ENCODE assay signal across 1 cellular context in the genomic region with DNA sequence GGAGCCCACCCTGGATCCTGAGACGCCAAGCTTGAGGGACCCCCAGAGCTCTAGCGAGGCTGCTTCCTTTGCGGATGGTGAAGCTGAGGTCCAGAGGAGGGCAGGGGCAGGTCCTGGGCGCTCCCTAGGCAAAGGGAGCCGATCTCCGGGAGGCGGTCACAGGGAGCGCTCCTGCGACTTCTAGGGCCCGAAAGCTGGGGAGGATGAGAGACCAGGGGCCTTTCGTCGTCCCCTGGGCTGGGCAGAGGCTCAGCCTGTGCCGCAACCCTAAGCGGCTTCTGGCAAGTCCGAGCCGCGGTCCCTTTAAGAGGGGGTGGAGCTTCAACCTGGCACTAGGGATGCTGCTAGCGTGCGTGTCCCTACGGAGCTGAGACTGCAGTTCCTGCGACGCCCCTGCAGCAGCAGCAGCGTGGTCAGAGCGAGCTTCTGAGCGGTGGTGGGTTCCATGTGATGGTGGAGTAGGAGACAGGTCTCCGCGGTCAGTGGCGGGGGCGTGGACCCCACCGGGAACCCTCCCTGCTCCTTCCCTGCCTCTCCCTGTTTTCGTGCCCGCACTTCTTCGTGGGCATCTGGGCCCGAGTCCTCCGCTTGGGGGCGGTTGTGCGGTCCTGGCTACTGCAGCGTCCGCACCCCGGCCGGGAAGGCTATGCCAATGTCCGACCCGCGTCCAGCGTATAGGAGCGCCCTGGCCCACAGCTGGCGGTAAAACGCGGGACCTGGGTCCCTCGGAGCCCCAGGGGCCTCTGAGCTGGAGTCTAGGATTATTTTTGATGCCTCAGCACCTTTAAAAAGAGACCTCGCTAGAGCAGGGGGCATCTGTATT.
TF ChIP-seq lines count a peak whose summit lies in the region.

No MANE protein-coding gene starts in this region.

TF ChIP-seq in HepG2, 621 proteins besides CTCF, POLR2A, EP300 and RAD21 (continued from another document and continues in another):
- TF ChIP-seq, protein P1, sequence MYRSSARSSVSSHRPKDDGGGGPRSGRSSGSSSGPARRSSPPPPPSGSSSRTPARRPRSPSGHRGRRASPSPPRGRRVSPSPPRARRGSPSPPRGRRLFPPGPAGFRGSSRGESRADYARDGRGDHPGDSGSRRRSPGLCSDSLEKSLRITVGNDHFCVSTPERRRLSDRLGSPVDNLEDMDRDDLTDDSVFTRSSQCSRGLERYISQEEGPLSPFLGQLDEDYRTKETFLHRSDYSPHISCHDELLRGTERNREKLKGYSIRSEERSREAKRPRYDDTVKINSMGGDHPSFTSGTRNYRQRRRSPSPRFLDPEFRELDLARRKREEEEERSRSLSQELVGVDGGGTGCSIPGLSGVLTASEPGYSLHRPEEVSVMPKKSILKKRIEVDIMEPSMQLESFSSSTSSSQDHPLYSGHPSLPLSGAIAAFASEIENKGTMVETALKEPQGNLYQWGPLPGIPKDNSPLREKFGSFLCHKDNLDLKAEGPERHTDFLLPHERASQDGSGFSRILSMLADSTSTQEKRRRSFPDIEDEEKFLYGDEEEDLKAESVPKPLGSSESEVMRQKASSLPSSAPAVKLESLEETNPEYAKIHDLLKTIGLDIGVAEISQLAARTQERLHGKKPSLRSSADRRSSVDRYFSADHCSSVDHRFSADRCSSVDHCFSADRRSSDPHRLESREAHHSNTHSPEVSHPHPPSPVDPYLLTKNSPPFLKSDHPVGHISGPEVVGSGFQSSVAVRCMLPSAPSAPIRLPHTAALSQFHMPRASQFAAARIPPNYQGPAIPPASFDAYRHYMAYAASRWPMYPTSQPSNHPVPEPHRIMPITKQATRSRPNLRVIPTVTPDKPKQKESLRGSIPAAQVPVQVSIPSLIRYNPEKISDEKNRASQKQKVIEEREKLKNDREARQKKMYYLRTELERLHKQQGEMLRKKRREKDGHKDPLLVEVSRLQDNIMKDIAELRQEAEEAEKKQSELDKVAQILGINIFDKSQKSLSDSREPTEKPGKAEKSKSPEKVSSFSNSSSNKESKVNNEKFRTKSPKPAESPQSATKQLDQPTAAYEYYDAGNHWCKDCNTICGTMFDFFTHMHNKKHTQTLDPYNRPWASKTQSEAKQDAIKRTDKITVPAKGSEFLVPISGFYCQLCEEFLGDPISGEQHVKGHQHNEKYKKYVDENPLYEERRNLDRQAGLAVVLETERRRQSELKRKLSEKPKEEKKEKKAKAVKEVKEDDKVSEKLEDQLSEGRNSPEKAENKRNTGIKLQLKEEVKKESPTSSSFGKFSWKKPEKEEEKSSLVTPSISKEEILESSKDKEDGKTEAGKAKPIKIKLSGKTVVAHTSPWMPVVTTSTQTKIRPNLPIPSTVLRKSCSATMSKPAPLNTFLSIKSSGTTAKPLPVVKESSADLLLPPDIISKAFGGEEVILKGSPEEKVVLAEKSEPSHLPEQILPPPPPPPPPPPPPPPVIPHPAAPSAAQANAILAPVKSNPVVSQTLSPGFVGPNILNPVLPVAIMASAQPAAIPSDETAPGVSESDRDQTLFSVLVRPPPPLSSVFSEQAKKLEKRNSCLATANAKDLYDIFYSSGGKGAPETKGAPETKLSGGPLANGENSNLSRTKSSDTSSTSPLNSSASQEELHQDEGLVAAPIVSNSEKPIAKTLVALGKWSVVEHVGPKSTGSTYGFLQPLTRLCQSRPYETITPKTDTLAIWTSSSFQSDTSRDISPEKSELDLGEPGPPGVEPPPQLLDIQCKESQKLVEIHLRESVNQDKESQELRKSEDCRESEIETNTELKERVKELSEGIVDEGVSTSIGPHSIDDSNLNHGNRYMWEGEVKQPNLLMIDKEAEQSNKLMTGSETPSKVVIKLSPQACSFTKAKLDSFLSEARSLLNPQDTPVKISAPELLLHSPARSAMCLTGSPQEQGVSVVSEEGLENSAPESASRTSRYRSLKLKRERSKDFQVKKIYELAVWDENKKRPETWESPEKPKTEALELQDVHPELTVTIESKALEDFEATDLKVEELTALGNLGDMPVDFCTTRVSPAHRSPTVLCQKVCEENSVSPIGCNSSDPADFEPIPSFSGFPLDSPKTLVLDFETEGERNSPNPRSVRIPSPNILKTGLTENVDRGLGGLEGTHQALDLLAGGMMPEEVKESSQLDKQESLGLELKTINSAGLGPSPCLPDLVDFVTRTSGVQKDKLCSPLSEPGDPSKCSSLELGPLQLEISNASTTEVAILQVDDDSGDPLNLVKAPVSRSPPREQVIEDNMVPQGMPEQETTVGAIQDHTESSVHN (CRISPR knock-in tag; IDR thresholded peaks at IDR 0.05): peak; percentile 83
- TF ChIP-seq NFIC (IDR thresholded peaks at IDR 0.05; ENCODE audit: low read length): no peak
- TF ChIP-seq, protein P2, sequence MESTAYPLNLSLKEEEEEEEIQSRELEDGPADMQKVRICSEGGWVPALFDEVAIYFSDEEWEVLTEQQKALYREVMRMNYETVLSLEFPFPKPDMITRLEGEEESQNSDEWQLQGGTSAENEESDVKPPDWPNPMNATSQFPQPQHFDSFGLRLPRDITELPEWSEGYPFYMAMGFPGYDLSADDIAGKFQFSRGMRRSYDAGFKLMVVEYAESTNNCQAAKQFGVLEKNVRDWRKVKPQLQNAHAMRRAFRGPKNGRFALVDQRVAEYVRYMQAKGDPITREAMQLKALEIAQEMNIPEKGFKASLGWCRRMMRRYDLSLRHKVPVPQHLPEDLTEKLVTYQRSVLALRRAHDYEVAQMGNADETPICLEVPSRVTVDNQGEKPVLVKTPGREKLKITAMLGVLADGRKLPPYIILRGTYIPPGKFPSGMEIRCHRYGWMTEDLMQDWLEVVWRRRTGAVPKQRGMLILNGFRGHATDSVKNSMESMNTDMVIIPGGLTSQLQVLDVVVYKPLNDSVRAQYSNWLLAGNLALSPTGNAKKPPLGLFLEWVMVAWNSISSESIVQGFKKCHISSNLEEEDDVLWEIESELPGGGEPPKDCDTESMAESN (CRISPR knock-in tag; conservative IDR thresholded peaks at IDR 0.05): peak; percentile 74
- peak; percentile 66; the same call in 1 of the 2 replicates for TF ChIP-seq MTA1 (CRISPR knock-in tag; IDR thresholded peaks at IDR 0.05; ENCODE audit: borderline replicate concordance)
- TF ChIP-seq KMT2B (CRISPR knock-in tag; IDR thresholded peaks at IDR 0.05): peak; percentile 92
- no peak for TF ChIP-seq HMG20A (CRISPR knock-in tag; IDR thresholded peaks at IDR 0.05; ENCODE audit: borderline replicate concordance)
- TF ChIP-seq, protein P3, sequence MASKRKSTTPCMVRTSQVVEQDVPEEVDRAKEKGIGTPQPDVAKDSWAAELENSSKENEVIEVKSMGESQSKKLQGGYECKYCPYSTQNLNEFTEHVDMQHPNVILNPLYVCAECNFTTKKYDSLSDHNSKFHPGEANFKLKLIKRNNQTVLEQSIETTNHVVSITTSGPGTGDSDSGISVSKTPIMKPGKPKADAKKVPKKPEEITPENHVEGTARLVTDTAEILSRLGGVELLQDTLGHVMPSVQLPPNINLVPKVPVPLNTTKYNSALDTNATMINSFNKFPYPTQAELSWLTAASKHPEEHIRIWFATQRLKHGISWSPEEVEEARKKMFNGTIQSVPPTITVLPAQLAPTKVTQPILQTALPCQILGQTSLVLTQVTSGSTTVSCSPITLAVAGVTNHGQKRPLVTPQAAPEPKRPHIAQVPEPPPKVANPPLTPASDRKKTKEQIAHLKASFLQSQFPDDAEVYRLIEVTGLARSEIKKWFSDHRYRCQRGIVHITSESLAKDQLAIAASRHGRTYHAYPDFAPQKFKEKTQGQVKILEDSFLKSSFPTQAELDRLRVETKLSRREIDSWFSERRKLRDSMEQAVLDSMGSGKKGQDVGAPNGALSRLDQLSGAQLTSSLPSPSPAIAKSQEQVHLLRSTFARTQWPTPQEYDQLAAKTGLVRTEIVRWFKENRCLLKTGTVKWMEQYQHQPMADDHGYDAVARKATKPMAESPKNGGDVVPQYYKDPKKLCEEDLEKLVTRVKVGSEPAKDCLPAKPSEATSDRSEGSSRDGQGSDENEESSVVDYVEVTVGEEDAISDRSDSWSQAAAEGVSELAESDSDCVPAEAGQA (IDR thresholded peaks at IDR 0.05; ENCODE audit: low read depth): no peak
- TF ChIP-seq, protein P3 (CRISPR knock-in tag; IDR thresholded peaks at IDR 0.05; ENCODE audit: borderline replicate concordance): 0 out of 2 replicates have a peak, but pooled peaks have one; percentile 58
- TF ChIP-seq, protein P4, sequence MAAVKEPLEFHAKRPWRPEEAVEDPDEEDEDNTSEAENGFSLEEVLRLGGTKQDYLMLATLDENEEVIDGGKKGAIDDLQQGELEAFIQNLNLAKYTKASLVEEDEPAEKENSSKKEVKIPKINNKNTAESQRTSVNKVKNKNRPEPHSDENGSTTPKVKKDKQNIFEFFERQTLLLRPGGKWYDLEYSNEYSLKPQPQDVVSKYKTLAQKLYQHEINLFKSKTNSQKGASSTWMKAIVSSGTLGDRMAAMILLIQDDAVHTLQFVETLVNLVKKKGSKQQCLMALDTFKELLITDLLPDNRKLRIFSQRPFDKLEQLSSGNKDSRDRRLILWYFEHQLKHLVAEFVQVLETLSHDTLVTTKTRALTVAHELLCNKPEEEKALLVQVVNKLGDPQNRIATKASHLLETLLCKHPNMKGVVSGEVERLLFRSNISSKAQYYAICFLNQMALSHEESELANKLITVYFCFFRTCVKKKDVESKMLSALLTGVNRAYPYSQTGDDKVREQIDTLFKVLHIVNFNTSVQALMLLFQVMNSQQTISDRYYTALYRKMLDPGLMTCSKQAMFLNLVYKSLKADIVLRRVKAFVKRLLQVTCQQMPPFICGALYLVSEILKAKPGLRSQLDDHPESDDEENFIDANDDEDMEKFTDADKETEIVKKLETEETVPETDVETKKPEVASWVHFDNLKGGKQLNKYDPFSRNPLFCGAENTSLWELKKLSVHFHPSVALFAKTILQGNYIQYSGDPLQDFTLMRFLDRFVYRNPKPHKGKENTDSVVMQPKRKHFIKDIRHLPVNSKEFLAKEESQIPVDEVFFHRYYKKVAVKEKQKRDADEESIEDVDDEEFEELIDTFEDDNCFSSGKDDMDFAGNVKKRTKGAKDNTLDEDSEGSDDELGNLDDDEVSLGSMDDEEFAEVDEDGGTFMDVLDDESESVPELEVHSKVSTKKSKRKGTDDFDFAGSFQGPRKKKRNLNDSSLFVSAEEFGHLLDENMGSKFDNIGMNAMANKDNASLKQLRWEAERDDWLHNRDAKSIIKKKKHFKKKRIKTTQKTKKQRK (IDR thresholded peaks at IDR 0.05; ENCODE audit: low read length): no peak
- TF ChIP-seq, protein P5, sequence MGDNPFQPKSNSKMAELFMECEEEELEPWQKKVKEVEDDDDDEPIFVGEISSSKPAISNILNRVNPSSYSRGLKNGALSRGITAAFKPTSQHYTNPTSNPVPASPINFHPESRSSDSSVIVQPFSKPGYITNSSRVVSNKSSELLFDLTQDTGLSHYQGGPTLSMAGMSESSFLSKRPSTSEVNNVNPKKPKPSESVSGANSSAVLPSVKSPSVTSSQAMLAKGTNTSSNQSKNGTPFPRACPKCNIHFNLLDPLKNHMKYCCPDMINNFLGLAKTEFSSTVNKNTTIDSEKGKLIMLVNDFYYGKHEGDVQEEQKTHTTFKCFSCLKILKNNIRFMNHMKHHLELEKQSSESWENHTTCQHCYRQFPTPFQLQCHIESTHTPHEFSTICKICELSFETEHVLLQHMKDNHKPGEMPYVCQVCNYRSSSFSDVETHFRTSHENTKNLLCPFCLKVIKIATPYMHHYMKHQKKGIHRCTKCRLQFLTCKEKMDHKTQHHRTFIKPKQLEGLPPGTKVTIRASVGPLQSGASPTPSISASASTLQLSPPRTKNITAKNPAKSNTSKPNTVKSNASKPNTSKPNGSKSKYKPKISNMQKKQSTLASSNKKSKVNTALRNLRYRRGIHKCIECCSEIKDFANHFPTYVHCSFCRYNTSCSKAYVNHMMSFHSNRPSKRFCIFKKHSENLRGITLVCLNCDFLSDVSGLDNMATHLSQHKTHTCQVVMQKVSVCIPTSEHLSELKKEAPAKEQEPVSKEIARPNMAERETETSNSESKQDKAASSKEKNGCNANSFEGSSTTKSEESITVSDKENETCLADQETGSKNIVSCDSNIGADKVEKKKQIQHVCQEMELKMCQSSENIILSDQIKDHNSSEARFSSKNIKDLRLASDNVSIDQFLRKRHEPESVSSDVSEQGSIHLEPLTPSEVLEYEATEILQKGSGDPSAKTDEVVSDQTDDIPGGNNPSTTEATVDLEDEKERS (CRISPR knock-in tag; IDR thresholded peaks at IDR 0.05): peak; percentile 85
- TF ChIP-seq ZNF737 (CRISPR knock-in tag; IDR thresholded peaks at IDR 0.05; ENCODE audit: borderline replicate concordance): peak; percentile 62; the same call in 1 of the 2 replicates
- TF ChIP-seq, protein P6, sequence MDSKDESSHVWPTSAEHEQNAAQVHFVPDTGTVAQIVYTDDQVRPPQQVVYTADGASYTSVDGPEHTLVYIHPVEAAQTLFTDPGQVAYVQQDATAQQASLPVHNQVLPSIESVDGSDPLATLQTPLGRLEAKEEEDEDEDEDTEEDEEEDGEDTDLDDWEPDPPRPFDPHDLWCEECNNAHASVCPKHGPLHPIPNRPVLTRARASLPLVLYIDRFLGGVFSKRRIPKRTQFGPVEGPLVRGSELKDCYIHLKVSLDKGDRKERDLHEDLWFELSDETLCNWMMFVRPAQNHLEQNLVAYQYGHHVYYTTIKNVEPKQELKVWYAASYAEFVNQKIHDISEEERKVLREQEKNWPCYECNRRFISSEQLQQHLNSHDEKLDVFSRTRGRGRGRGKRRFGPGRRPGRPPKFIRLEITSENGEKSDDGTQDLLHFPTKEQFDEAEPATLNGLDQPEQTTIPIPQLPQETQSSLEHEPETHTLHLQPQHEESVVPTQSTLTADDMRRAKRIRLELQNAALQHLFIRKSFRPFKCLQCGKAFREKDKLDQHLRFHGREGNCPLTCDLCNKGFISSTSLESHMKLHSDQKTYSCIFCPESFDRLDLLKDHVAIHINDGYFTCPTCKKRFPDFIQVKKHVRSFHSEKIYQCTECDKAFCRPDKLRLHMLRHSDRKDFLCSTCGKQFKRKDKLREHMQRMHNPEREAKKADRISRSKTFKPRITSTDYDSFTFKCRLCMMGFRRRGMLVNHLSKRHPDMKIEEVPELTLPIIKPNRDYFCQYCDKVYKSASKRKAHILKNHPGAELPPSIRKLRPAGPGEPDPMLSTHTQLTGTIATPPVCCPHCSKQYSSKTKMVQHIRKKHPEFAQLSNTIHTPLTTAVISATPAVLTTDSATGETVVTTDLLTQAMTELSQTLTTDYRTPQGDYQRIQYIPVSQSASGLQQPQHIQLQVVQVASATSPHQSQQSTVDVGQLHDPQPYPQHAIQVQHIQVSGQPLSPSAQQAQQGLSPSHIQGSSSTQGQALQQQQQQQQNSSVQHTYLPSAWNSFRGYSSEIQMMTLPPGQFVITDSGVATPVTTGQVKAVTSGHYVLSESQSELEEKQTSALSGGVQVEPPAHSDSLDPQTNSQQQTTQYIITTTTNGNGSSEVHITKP (CRISPR knock-in tag; IDR thresholded peaks at IDR 0.05; ENCODE audit: low read depth): peak; percentile 56; the same call in 1 of the 2 replicates
- no peak for TF ChIP-seq ZNF75D (CRISPR knock-in tag; IDR thresholded peaks at IDR 0.05; ENCODE audit: borderline replicate concordance)
- TF ChIP-seq AKAP8 (CRISPR knock-in tag; IDR thresholded peaks at IDR 0.05): peak; percentile 43; the same call in 1 of the 2 replicates
